In the genomic region with DNA sequence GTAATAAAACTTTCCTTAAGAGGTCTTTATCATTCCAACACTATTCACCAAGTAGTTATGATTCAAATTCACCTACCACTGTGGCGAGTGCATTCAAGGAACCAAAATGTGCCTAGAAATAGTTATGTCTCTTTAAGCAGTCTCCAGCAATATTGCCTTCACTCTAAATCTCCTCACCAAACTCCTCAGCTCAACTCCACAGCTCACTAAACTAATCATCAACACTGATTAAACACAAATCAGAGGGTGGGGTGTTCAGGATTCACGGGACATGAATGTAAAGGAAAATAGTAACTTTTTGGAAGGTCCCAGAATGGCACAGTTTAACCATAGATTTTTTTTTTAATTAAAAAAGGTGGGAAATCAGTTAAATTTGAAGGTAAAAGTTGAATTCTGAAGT, we compare ENCODE assay signal across 17 cellular contexts.
DNase-seq lines count a peak whose midpoint lies in the region; ATAC-seq and TF ChIP-seq lines count a peak whose summit lies in the region.
"Had no signal": no experiment of that assay in that cellular context is flagged by ENCODE, and none has a peak within 500 bp of the region (broad histone marks: within the 10 kb centered on the region; RNA-seq: fewer than 3 reads in every experiment).

No MANE protein-coding gene starts in this region.

- H3K36me3 ChIP-seq in effector memory CD4-positive, alpha-beta T cell (ENCODE audit: control insufficient read depth, insufficient read depth, low read length), result no peaks in the 10 kb centered on the region

- TF ChIP-seq CTCF in CD4-positive, alpha-beta T cell (IDR thresholded peaks at IDR 0.05), result no peak

- no peaks in the 10 kb centered on the region for H3K27me3 Mint-ChIP-seq in CD4-positive, alpha-beta T cell
- H3K27me3 Mint-ChIP-seq in T-helper 1 cell treated with Interleukin-12 subunit alpha and Interleukin-12 subunit beta and Interleukin-4 antibody, amounts not matched to agents 30 μg/mL and 1 μg/mL, for 36 hours (ENCODE audit: low read depth), result no peaks in the 10 kb centered on the region
- H3K27me3 Mint-ChIP-seq: B cell, memory B cell had no signal

- CTCF ChIA-PET in CD4-positive, alpha-beta T cell (lab: Charles Lee), result interaction anchor here (0.8 to 1.5 kb wide), 5 partner anchors 37 to 116 kb away, joined by 3 to 6 read pairs (median 4); no protein-coding TSS in a partner anchor

- intact Hi-C loops in CD4-positive, alpha-beta T cell (cut with DNase I, micrococcal nuclease), result loop anchor here (5.0 to 10.0 kb wide), 2 partner anchors 34 to 237 kb away; no protein-coding TSS in a partner anchor

- POLR2A ChIA-PET in CD4-positive, alpha-beta T cell (lab: Charles Lee), result interaction anchor here (0.7 to 4.5 kb wide), 9 partner anchors 20 to 116 kb away, joined by 3 to 31 read pairs (median 5); a partner anchor contains a TSS

- peaks cover 74% of the 10 kb centered on the region for H3K4me1 Mint-ChIP-seq in CD4-positive, alpha-beta T cell (ENCODE audit: low read depth)
- peaks cover 48% of the 10 kb centered on the region for H3K4me1 Mint-ChIP-seq in T-helper 1 cell treated with Interleukin-12 subunit alpha and Interleukin-12 subunit beta and Interleukin-4 antibody, amounts not matched to agents 30 μg/mL and 1 μg/mL, for 36 hours (ENCODE audit: low read depth)
- H3K4me1 Mint-ChIP-seq: B cell, memory B cell had no signal

- H3K4me3 Mint-ChIP-seq in CD4-positive, alpha-beta T cell, result peak overlapping the region; percentile 90
- H3K4me3 Mint-ChIP-seq in T-helper 1 cell treated with Interleukin-12 subunit alpha and Interleukin-12 subunit beta and Interleukin-4 antibody, amounts not matched to agents 30 μg/mL and 1 μg/mL, for 36 hours, result peak overlapping the region; percentile 83
- H3K4me3 Mint-ChIP-seq: B cell, memory B cell had no signal

- H3K27ac ChIP-seq in CD4-positive, alpha-beta T cell (ENCODE audit: low read depth, low read length), result peak overlapping the region; percentile 67
- peak overlapping the region; percentile 83 for H3K27ac ChIP-seq in effector memory CD4-positive, alpha-beta T cell (ENCODE audit: insufficient read depth, low read length, poor library complexity, severe bottlenecking)
- H3K27ac ChIP-seq: GM23248, thoracic aorta had no signal

- H3K27me3 ChIP-seq in CD4-positive, alpha-beta T cell (ENCODE audit: control insufficient read depth, insufficient read depth, low read length), result no peaks in the 10 kb centered on the region
- no peaks in the 10 kb centered on the region for H3K27me3 ChIP-seq in effector memory CD4-positive, alpha-beta T cell (replicated peaks; ENCODE audit: control insufficient read depth, insufficient read depth, low read length, poor library complexity, severe bottlenecking)

- H3K9me3 ChIP-seq in CD4-positive, alpha-beta T cell (ENCODE audit: control insufficient read depth, low read length), result no peaks in the 10 kb centered on the region
- no peaks in the 10 kb centered on the region for H3K9me3 ChIP-seq in effector memory CD4-positive, alpha-beta T cell (ENCODE audit: control insufficient read depth, low read length)
- H3K9me3 ChIP-seq: thoracic aorta had no signal

- H3K36me3 Mint-ChIP-seq in CD4-positive, alpha-beta T cell (ENCODE audit: low read depth), result peaks cover 4% of the 10 kb centered on the region
- H3K36me3 Mint-ChIP-seq in T-helper 1 cell treated with Interleukin-12 subunit alpha and Interleukin-12 subunit beta and Interleukin-4 antibody, amounts not matched to agents 30 μg/mL and 1 μg/mL, for 36 hours (ENCODE audit: low read depth), result peaks cover 21% of the 10 kb centered on the region

- no peak for ATAC-seq in CD4-positive, alpha-beta T cell (ENCODE audit: poor library complexity)
- ATAC-seq in GM18502 (IDR thresholded peaks at IDR 0.05; ENCODE audit: poor library complexity, unreplicated experiment) (no peak), HG02970 (IDR thresholded peaks at IDR 0.05; ENCODE audit: low FRiP score, unreplicated experiment) (no peak)
- ATAC-seq: right cardiac atrium had no signal

- peaks cover 3% of the 10 kb centered on the region for H3K9me3 Mint-ChIP-seq in CD4-positive, alpha-beta T cell
- peaks cover 22% of the 10 kb centered on the region for H3K9me3 Mint-ChIP-seq in T-helper 1 cell treated with Interleukin-12 subunit alpha and Interleukin-12 subunit beta and Interleukin-4 antibody, amounts not matched to agents 30 μg/mL and 1 μg/mL, for 36 hours
- H3K9me3 Mint-ChIP-seq: memory B cell had no signal

- H3K4me3 ChIP-seq in effector memory CD4-positive, alpha-beta T cell (ENCODE audit: insufficient read depth, low read depth, low read length, poor library complexity, severe bottlenecking), result peak overlapping the region; percentile 34
- H3K4me3 ChIP-seq: GM23248, thoracic aorta had no signal

- DNase-seq in CD4-positive, alpha-beta T cell, result no peak
- DNase-seq in EL (peak; percentile 22), COLO668 (lab: John Stamatoyannopoulos, UW; ENCODE audit: unreplicated experiment) (no peak), NCI-H2196 (lab: John Stamatoyannopoulos, UW; ENCODE audit: unreplicated experiment) (no peak)
- no peak for DNase-seq in effector memory CD4-positive, alpha-beta T cell
- DNase-seq: activated CD8-positive, alpha-beta memory T cell treated with anti-CD3 and anti-CD28 coated beads, Interleukin-2, amount 50 U/mL, for 4 hours; NCI-H187 treated with DMSO at 0.1 percent for 48 hours; NCI-H526; OCI-M1; right cardiac atrium had no signal

- peak overlapping the region; percentile 97 for H3K27ac Mint-ChIP-seq in CD4-positive, alpha-beta T cell
- peak overlapping the region; percentile 94 for H3K27ac Mint-ChIP-seq in T-helper 1 cell treated with Interleukin-12 subunit alpha and Interleukin-12 subunit beta and Interleukin-4 antibody, amounts not matched to agents 30 μg/mL and 1 μg/mL, for 36 hours
- H3K27ac Mint-ChIP-seq: B cell, memory B cell had no signal

- peaks cover 26% of the 10 kb centered on the region for H3K4me1 ChIP-seq in effector memory CD4-positive, alpha-beta T cell (ENCODE audit: control insufficient read depth, insufficient read depth, low read length, poor library complexity, severe bottlenecking)
